9 cellular contexts compared by ENCODE assay signal in the genomic region with DNA sequence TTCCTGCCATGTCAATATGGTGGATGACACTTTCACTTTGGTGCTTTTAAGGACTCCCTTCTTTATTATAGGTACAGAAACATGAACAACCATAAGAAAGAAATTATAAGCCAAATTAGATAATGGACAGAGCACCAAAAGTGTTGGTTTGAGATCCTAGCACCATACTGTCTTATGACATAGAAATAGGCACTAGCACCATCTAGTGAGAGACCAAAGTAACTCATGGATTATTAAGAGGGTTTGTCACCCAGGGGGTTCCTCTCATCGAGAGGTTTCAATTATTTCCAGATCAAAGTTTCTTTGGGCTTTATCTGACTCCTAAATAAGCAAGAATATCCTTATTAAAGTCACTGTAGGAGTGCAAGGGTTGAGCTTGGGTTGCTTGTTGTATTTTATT.
A peak's percentile ranks its signal among the peaks of the same experiment; 100 is the strongest.
DNase-seq lines count a peak whose midpoint lies in the region; ATAC-seq and TF ChIP-seq lines count a peak whose summit lies in the region.
"Had no signal": no experiment of that assay in that cellular context is flagged by ENCODE, and none has a peak within 500 bp of the region (broad histone marks: within the 10 kb centered on the region; RNA-seq: fewer than 3 reads in every experiment).

No MANE protein-coding gene starts in this region.

- CTCF ChIA-PET in HEK293T (lab: Yijun Ruan, JAX), result no interaction called here

- no peaks in the 10 kb centered on the region for H3K27me3 ChIP-seq in foreskin keratinocyte

- TF ChIP-seq CTCF in C4-2B (conservative IDR thresholded peaks at IDR 0.05) (peak; percentile 67), foreskin keratinocyte (conservative IDR thresholded peaks at IDR 0.05) (peak; percentile 60)

- ATAC-seq in foreskin keratinocyte (peak; percentile 56), GM21528 (IDR thresholded peaks at IDR 0.05; ENCODE audit: low FRiP score, unreplicated experiment) (no peak), GM18502 (IDR thresholded peaks at IDR 0.05; ENCODE audit: poor library complexity, unreplicated experiment) (no peak)

- no peaks in the 10 kb centered on the region for H3K4me1 ChIP-seq in foreskin keratinocyte

- H3K27ac ChIP-seq in C4-2B (no peak overlapping the region), foreskin keratinocyte (no peak overlapping the region)

- POLR2A ChIA-PET in HEK293T (lab: Yijun Ruan, JAX), result no interaction called here

- DNase-seq in HEK293T (ENCODE audit: extremely low spot score), result peak; percentile 17
- peak; percentile 33 for DNase-seq in OCI-M1 (lab: John Stamatoyannopoulos, UW)
- no peak for DNase-seq in foreskin keratinocyte
- DNase-seq in activated T-cell treated with anti-CD3 and anti-CD28 coated beads, Interleukin-2, amount 50 U/mL, for 1 hour, result no peak
- DNase-seq in RPMI8226, result no peak
- DNase-seq: activated gamma-delta T cell had no signal

TF ChIP-seq in HEK293T, 16 proteins besides CTCF, POLR2A, EP300 and RAD21:
- no peak for TF ChIP-seq PKNOX1 (IDR thresholded peaks at IDR 0.05)
- no peak for TF ChIP-seq NFRKB (IDR thresholded peaks at IDR 0.05)
- no peak for TF ChIP-seq BHLHE40 (IDR thresholded peaks at IDR 0.05; ENCODE audit: borderline replicate concordance)
- no peak for TF ChIP-seq L3MBTL2 (conservative IDR thresholded peaks at IDR 0.05)
- TF ChIP-seq SP1 (IDR thresholded peaks at IDR 0.05), result no peak
- no peak for TF ChIP-seq ARNT (IDR thresholded peaks at IDR 0.05)
- no peak for TF ChIP-seq FOXA1 (IDR thresholded peaks at IDR 0.05)
- TF ChIP-seq FOXK2 (IDR thresholded peaks at IDR 0.05), result no peak
- no peak for TF ChIP-seq ZNF384 (IDR thresholded peaks at IDR 0.05)
- no peak for TF ChIP-seq SUZ12 (IDR thresholded peaks at IDR 0.05)
- TF ChIP-seq CTBP1 (IDR thresholded peaks at IDR 0.05; ENCODE audit: borderline replicate concordance), result no peak
- TF ChIP-seq TARDBP (IDR thresholded peaks at IDR 0.05), result no peak
- no peak for TF ChIP-seq HDGF (IDR thresholded peaks at IDR 0.05; ENCODE audit: borderline replicate concordance)
- TF ChIP-seq FOXM1 (IDR thresholded peaks at IDR 0.05; ENCODE audit: borderline replicate concordance), result no peak
- no peak for TF ChIP-seq ELF4 (IDR thresholded peaks at IDR 0.05)

Comparison
In these comparisons a context has a peak if more than half of its experiments do, and no peak if none do; other contexts are left out.
1. DNase-seq: peak in HEK293T (single experiment) and OCI-M1 (single experiment); none in foreskin keratinocyte (0 of 2), activated T-cell treated with anti-CD3 and anti-CD28 coated beads, Interleukin-2, amount 50 U/mL, for 1 hour (single experiment) and RPMI8226 (single experiment).